ENCODE assay signal across 11 cellular contexts in genomic region chr17:50183439-50184001, GRCh38. TPM values are rescaled to one million over a fixed set of nuclear protein-coding genes. Genes with fewer than 3 reads are reported as not detected.
DNase-seq lines count a peak whose midpoint lies in the region; ATAC-seq and TF ChIP-seq lines count a peak whose summit lies in the region.
"Had no signal": no experiment of that assay in that cellular context is flagged by ENCODE, and none has a peak within 500 bp of the region (broad histone marks: within the 10 kb centered on the region; RNA-seq: fewer than 3 reads in every experiment).

No MANE protein-coding gene starts in this region.

- H2BK120ac ChIP-seq in mesendoderm (ENCODE audit: low read depth, low read length): no peak overlapping the region

- H3K18ac ChIP-seq in mesendoderm (ENCODE audit: low read length): no peak overlapping the region

- H4K5ac ChIP-seq in mesendoderm (ENCODE audit: low read length): no peak overlapping the region

- peak overlapping the region in 3 of 4 donors; percentile 28 to 87 (median 43) for H3K4me3 Mint-ChIP-seq in IgD-negative memory B cell
- peak overlapping the region; percentile 20 for H3K4me3 Mint-ChIP-seq in activated naive CD8-positive, alpha-beta T cell treated with anti-CD3 and anti-CD28 coated beads, Interleukin-2, amount 50 U/mL, for 24 hours
- H3K4me3 Mint-ChIP-seq in naive B cell: peak overlapping the region; percentile 67 to 90 (median 82)

- H4K20me1 ChIP-seq in BLaER1: no peaks in the 10 kb centered on the region
- no peaks in the 10 kb centered on the region for H4K20me1 ChIP-seq in PC-3 (ENCODE audit: low read length)

- H3K79me1 ChIP-seq in mesendoderm (ENCODE audit: low read length): no peaks in the 10 kb centered on the region

- H3K9me3 ChIP-seq in BLaER1 (no peaks in the 10 kb centered on the region), PC-3 (ENCODE audit: low read length) (no peaks in the 10 kb centered on the region)

- H3K4me3 ChIP-seq in BLaER1 (peak overlapping the region; percentile 47; the same call in 1 of the 2 replicates), PC-3 (ENCODE audit: low read length) (no peak overlapping the region), mesendoderm (ENCODE audit: low read length) (no peak overlapping the region)

- H2BK15ac ChIP-seq in mesendoderm (replicated peaks; ENCODE audit: low read depth): no peak overlapping the region

- TF ChIP-seq CTCF in PC-3 (conservative IDR thresholded peaks at IDR 0.05; ENCODE audit: low read depth, low read length): no peak
- no peak for TF ChIP-seq CTCF in GM13977 (IDR thresholded peaks at IDR 0.05; ENCODE audit: extremely low read depth, insufficient read depth, missing control alignments)

- no peak for ATAC-seq in activated naive CD8-positive, alpha-beta T cell treated with anti-CD3 and anti-CD28 coated beads, Interleukin-2, amount 50 U/mL, for 24 hours
- ATAC-seq in naive B cell (ENCODE audit: low read depth in 2 of 2): peak; percentile 82 to 83
- no peak for ATAC-seq in PC-3

- no peaks in the 10 kb centered on the region for H3K27me3 ChIP-seq in BLaER1
- H3K27me3 ChIP-seq in PC-3 (ENCODE audit: low read length): no peaks in the 10 kb centered on the region
- no peaks in the 10 kb centered on the region for H3K27me3 ChIP-seq in mesendoderm (ENCODE audit: insufficient read depth, low read length, poor library complexity)

- no peaks in the 10 kb centered on the region for H3K79me2 ChIP-seq in PC-3 (ENCODE audit: low read length)
- no peaks in the 10 kb centered on the region for H3K79me2 ChIP-seq in mesendoderm (ENCODE audit: control insufficient read depth, insufficient read depth, low read length)

- no peaks in the 10 kb centered on the region for H3K9me2 ChIP-seq in PC-3 (replicated peaks; ENCODE audit: low read length)

- H3K56ac ChIP-seq in mesendoderm (ENCODE audit: low read length): no peak overlapping the region

- peak overlapping the region; percentile 92 for H3K4me2 ChIP-seq in BLaER1
- no peak overlapping the region for H3K4me2 ChIP-seq in PC-3 (ENCODE audit: low read length)
- H3K4me2 ChIP-seq in mesendoderm (ENCODE audit: low read length): no peak overlapping the region

- DNase-seq in activated naive CD8-positive, alpha-beta T cell treated with anti-CD3 and anti-CD28 coated beads, Interleukin-2, amount 50 U/mL, for 24 hours: no peak
- DNase-seq in naive B cell (peak; percentile 48), PC-3 (no peak), GM13977 (ENCODE audit: low spot score) (no peak), mesendoderm (no peak), hippocampal formation (lab: John Stamatoyannopoulos, UW) (no peak)
- DNase-seq: EL had no signal

- no peak overlapping the region for H2AK5ac ChIP-seq in mesendoderm (ENCODE audit: low read length)

- H2BK5ac ChIP-seq in mesendoderm (ENCODE audit: low read length): no peak overlapping the region

- H3K36me3 Mint-ChIP-seq in IgD-negative memory B cell: peaks cover 1% of the 10 kb centered on the region
- no peaks in the 10 kb centered on the region for H3K36me3 Mint-ChIP-seq in activated naive CD8-positive, alpha-beta T cell treated with anti-CD3 and anti-CD28 coated beads, Interleukin-2, amount 50 U/mL, for 24 hours (ENCODE audit: low read depth)
- no peaks in the 10 kb centered on the region for H3K36me3 Mint-ChIP-seq in naive B cell

- CTCF ChIA-PET in PC-3 (lab: Charles Lee): no interaction called here

- H3K27ac Mint-ChIP-seq in IgD-negative memory B cell: peak overlapping the region in 2 of 3 donors; percentile 1 to 68
- H3K27ac Mint-ChIP-seq in activated naive CD8-positive, alpha-beta T cell treated with anti-CD3 and anti-CD28 coated beads, Interleukin-2, amount 50 U/mL, for 24 hours: no peak overlapping the region
- H3K27ac Mint-ChIP-seq in naive B cell: peak overlapping the region in 5 of 6 donors; percentile 2 to 93 (median 83)

- H2AFZ ChIP-seq in PC-3 (ENCODE audit: low read length): no peak overlapping the region

- POLR2A ChIA-PET in PC-3 (lab: Charles Lee; ENCODE audit: unreplicated experiment): no interaction called here

- intact Hi-C loops in PC-3 (cut with micrococcal nuclease): no loop called here

- in situ Hi-C loops in GM13977 (cut with MboI; ENCODE audit: low pct_unique_long_range_greater_than_20kb, low sequenced_read_pairs, unreplicated experiment): no loop called here

- no peaks in the 10 kb centered on the region for H3K9me3 Mint-ChIP-seq in IgD-negative memory B cell
- no peaks in the 10 kb centered on the region for H3K9me3 Mint-ChIP-seq in activated naive CD8-positive, alpha-beta T cell treated with anti-CD3 and anti-CD28 coated beads, Interleukin-2, amount 50 U/mL, for 24 hours
- no peaks in the 10 kb centered on the region for H3K9me3 Mint-ChIP-seq in naive B cell

- H3K9ac ChIP-seq in BLaER1 (peak overlapping the region; percentile 55; the same call in 1 of the 2 replicates), PC-3 (ENCODE audit: low read length) (no peak overlapping the region), mesendoderm (ENCODE audit: low read length) (no peak overlapping the region)

- H3K4me1 Mint-ChIP-seq in IgD-negative memory B cell: peaks cover 22 to 30% (median 25%) of the 10 kb centered on the region in 3 donors
- H3K4me1 Mint-ChIP-seq in activated naive CD8-positive, alpha-beta T cell treated with anti-CD3 and anti-CD28 coated beads, Interleukin-2, amount 50 U/mL, for 24 hours: peaks cover 17% of the 10 kb centered on the region
- H3K4me1 Mint-ChIP-seq in naive B cell: peaks cover 39 to 44% (median 42%) of the 10 kb centered on the region in 3 donors

- H3K27ac ChIP-seq in BLaER1 (peak overlapping the region; percentile 75), PC-3 (ENCODE audit: low read length) (no peak overlapping the region), mesendoderm (ENCODE audit: low read depth, low read length) (no peak overlapping the region)

- H3K4me1 ChIP-seq in BLaER1 (peaks cover 76% of the 10 kb centered on the region), PC-3 (ENCODE audit: insufficient read depth, low read length) (peaks cover 7% of the 10 kb centered on the region), mesendoderm (ENCODE audit: control insufficient read depth, low read depth, low read length) (peaks cover 1% of the 10 kb centered on the region)

- H3K4ac ChIP-seq in mesendoderm (ENCODE audit: low read depth, low read length): no peak overlapping the region

- WGBS in mesendoderm (ENCODE audit: extremely low coverage, insufficient coverage, low lambda C conversion rate): 100% methylated on average over 1 of the region's 11 CpGs

- H3K27me3 Mint-ChIP-seq in IgD-negative memory B cell: peaks cover under 1% of the 10 kb centered on the region
- no peaks in the 10 kb centered on the region for H3K27me3 Mint-ChIP-seq in activated naive CD8-positive, alpha-beta T cell treated with anti-CD3 and anti-CD28 coated beads, Interleukin-2, amount 50 U/mL, for 24 hours
- H3K27me3 Mint-ChIP-seq in naive B cell: no peaks in the 10 kb centered on the region

- H3K36me3 ChIP-seq in BLaER1 (no peaks in the 10 kb centered on the region; the same call in 1 of the 2 replicates), PC-3 (ENCODE audit: low read depth, low read length) (peaks cover 4% of the 10 kb centered on the region; the same call in 1 of the 2 replicates), mesendoderm (ENCODE audit: control insufficient read depth, insufficient read depth, low read length) (no peaks in the 10 kb centered on the region)

- BruUV-seq in PC-3 (replicated peaks; lab: Mats Ljungman, UMichigan): no TSS peak

- no peak overlapping the region for H4K8ac ChIP-seq in mesendoderm (ENCODE audit: low read depth, low read length)

- H3F3A ChIP-seq in PC-3 (ENCODE audit: low read length, unreplicated experiment): no peaks in the 10 kb centered on the region

- no peak overlapping the region for H3K23ac ChIP-seq in mesendoderm (ENCODE audit: low read length)

RNA-seq across cellular contexts. Expression of gene SGCA, which starts 17.7 kb away (rescaled TPM):
- 2.9 TPM for polyA plus RNA-seq in IgD-negative memory B cell
- polyA plus RNA-seq in naive B cell (ENCODE audit: low read depth in 6 of 6): 10 to 100 TPM in 1 of 6 donors, 1 to 10 TPM in 5; 2.0 to 16.6 (median 3.5) TPM
- not detected in 2 replicates for total RNA-seq in PC-3 (2014; rRNA removed)
- 0.07 TPM for polyA plus RNA-seq in mesendoderm (2013, experiment 1 of 2)
- polyA plus RNA-seq in mesendoderm (2013, experiment 2 of 2): 0.13 TPM
- total RNA-seq: bronchial epithelial cell, kidney epithelial cell had no signal

RNA-seq across cellular contexts. Expression of gene COL1A1, which starts 17.9 kb away (rescaled TPM):
- polyA plus RNA-seq in IgD-negative memory B cell (0.74 TPM), naive B cell (ENCODE audit: low read depth in 6 of 6) (under 1 TPM in 2 of 6 donors, not detected in 4; 0.23 to 0.80 TPM)
- total RNA-seq in PC-3 (2014; rRNA removed): 30.6 and 56.2 TPM in 2 replicates
- 14.5 TPM for polyA plus RNA-seq in mesendoderm (2013, experiment 1 of 2)
- 15.0 TPM for polyA plus RNA-seq in mesendoderm (2013, experiment 2 of 2)

RNA-seq across cellular contexts. Expression of gene PPP1R9B, which starts 33.0 kb away (rescaled TPM):
- polyA plus RNA-seq in IgD-negative memory B cell (4.2 TPM), naive B cell (ENCODE audit: low read depth in 6 of 6) (1 to 10 TPM in 5 of 6 donors, under 1 TPM in 1; 0.55 to 3.5 (median 2.3) TPM)
- total RNA-seq in PC-3 (2014; rRNA removed): 67.7 and 95.0 TPM in 2 replicates
- polyA plus RNA-seq in mesendoderm (2013, experiment 1 of 2): 2.9 TPM
- polyA plus RNA-seq in mesendoderm (2013, experiment 2 of 2): 2.9 TPM

RNA-seq across cellular contexts. Expression of gene SAMD14, which starts 53.6 kb away (rescaled TPM):
- 0.15 TPM for polyA plus RNA-seq in IgD-negative memory B cell
- polyA plus RNA-seq in naive B cell (ENCODE audit: low read depth in 6 of 6): under 1 TPM in 2 of 6 donors, not detected in 4; 0.11 to 0.31 TPM
- 0.11 and 0.17 TPM in 2 replicates for total RNA-seq in PC-3 (2014; rRNA removed)
- 1.2 TPM for polyA plus RNA-seq in mesendoderm (2013, experiment 1 of 2)
- 1.1 TPM for polyA plus RNA-seq in mesendoderm (2013, experiment 2 of 2)

Comparison
In these comparisons a context has a peak if more than half of its experiments do, and no peak if none do; other contexts are left out.
1. H3K4me3 Mint-ChIP-seq: peak in every context shown above with its lines; median percentile 82 in naive B cell; 43 in IgD-negative memory B cell; 20 in activated naive CD8-positive, alpha-beta T cell treated with anti-CD3 and anti-CD28 coated beads, Interleukin-2, amount 50 U/mL, for 24 hours.
2. ATAC-seq: peak in naive B cell (2 of 2); none in activated naive CD8-positive, alpha-beta T cell treated with anti-CD3 and anti-CD28 coated beads, Interleukin-2, amount 50 U/mL, for 24 hours (single experiment) and PC-3 (single experiment).